Comparison of ENCODE assay signal across 22 cellular contexts in genomic region chr18:80172056-80172455, GRCh38.
"Had no signal": no experiment of that assay in that cellular context is flagged by ENCODE, and none has a peak within 500 bp of the region (broad histone marks: within the 10 kb centered on the region; RNA-seq: fewer than 3 reads in every experiment).

No MANE protein-coding gene starts in this region.

- ATAC-seq: activated CD4-positive, CD25-positive, alpha-beta regulatory T cell treated with anti-CD3 and anti-CD28 coated beads, Interleukin-2, amount 50 U/mL, for 24 hours; mucosa of descending colon; SK-N-SH treated with all-trans-retinoic acid at 6 μM for 48 hours; stimulated activated naive CD8-positive, alpha-beta T cell treated with anti-CD3 and anti-CD28 coated beads, Interleukin-15, Interleukin-2, amounts not matched to agents 100 U/mL and 50 U/mL, for 24 hours had no signal

- H3K4me3 ChIP-seq: colonic mucosa, mucosa of descending colon, vagina had no signal

- H3K36me3 ChIP-seq: colonic mucosa, gastroesophageal sphincter, heart left ventricle, tibial nerve, vagina had no signal

- FAIRE-seq: endometrium had no signal

- H3K27me3 ChIP-seq: colonic mucosa, gastroesophageal sphincter, tibial nerve, vagina had no signal

- H3K27ac ChIP-seq: colonic mucosa, heart left ventricle had no signal

- H3K9me3 ChIP-seq: colonic mucosa, gastroesophageal sphincter, heart left ventricle, mucosa of descending colon, tibial nerve, vagina had no signal

- H3K27ac Mint-ChIP-seq: activated CD4-positive, alpha-beta T cell treated with anti-CD3 and anti-CD28 coated beads, Interleukin-2, amount 10 ng/mL, durations not matched to agents 7 days and 5 days; activated naive CD8-positive, alpha-beta T cell treated with anti-CD3 and anti-CD28 coated beads for 36 hours; activated T-helper 1 cell treated with anti-CD3 and anti-CD28 coated beads, Interleukin-12 subunit alpha, Interleukin-12 subunit beta, Interleukin-2, Interleukin-4 antibody, amounts not matched to agents 30 ng/mL and 10 ng/mL and 1 ng/mL, durations not matched to agents 14 hours and 24 hours and 36 hours; nephron had no signal

- H3K4me1 ChIP-seq: colonic mucosa had no signal

- H3K9me3 Mint-ChIP-seq: activated CD4-positive, alpha-beta T cell treated with anti-CD3 and anti-CD28 coated beads, Interleukin-2, amount 10 ng/mL, durations not matched to agents 7 days and 5 days; activated naive CD8-positive, alpha-beta T cell treated with anti-CD3 and anti-CD28 coated beads for 36 hours; activated T-helper 1 cell treated with anti-CD3 and anti-CD28 coated beads, Interleukin-12 subunit alpha, Interleukin-12 subunit beta, Interleukin-2, Interleukin-4 antibody, amounts not matched to agents 30 ng/mL and 10 ng/mL and 1 ng/mL, durations not matched to agents 14 hours and 24 hours and 36 hours; nephron had no signal

- DNase-seq: activated CD4-positive, alpha-beta T cell treated with anti-CD3 and anti-CD28 coated beads, Interleukin-2, amount 10 ng/mL, durations not matched to agents 7 days and 5 days; activated gamma-delta T cell treated with Interleukin-2 at 50 U/mL for 16 hours; activated naive CD8-positive, alpha-beta T cell treated with anti-CD3 and anti-CD28 coated beads for 36 hours; activated T-cell treated with anti-CD3 and anti-CD28 coated beads for 4 hours; amygdala; central memory CD4-positive, alpha-beta T cell; colonic mucosa; mucosa of descending colon; stimulated activated CD4-positive, alpha-beta T cell treated with anti-CD3 and anti-CD28 coated beads, Interleukin-12 subunit alpha, Interleukin-12 subunit beta, amount 100 ng/mL, for 4 hours; stimulated activated CD4-positive, alpha-beta T cell treated with anti-CD3 and anti-CD28 coated beads, Interleukin-1b, Interleukin-23, amount 100 ng/mL, for 48 hours; stimulated activated naive CD8-positive, alpha-beta T cell treated with anti-CD3 and anti-CD28 coated beads, Interleukin-15, Interleukin-2, amounts not matched to agents 100 U/mL and 50 U/mL, for 24 hours; T-helper 1 cell had no signal

- H3K36me3 Mint-ChIP-seq: activated naive CD8-positive, alpha-beta T cell treated with anti-CD3 and anti-CD28 coated beads for 36 hours had no signal

- H3K4me3 Mint-ChIP-seq: activated CD4-positive, alpha-beta T cell treated with anti-CD3 and anti-CD28 coated beads, Interleukin-2, amount 10 ng/mL, durations not matched to agents 7 days and 5 days; activated naive CD8-positive, alpha-beta T cell treated with anti-CD3 and anti-CD28 coated beads for 36 hours; activated T-helper 1 cell treated with anti-CD3 and anti-CD28 coated beads, Interleukin-12 subunit alpha, Interleukin-12 subunit beta, Interleukin-2, Interleukin-4 antibody, amounts not matched to agents 30 ng/mL and 10 ng/mL and 1 ng/mL, durations not matched to agents 14 hours and 24 hours and 36 hours; brain had no signal
